In the genomic region with DNA sequence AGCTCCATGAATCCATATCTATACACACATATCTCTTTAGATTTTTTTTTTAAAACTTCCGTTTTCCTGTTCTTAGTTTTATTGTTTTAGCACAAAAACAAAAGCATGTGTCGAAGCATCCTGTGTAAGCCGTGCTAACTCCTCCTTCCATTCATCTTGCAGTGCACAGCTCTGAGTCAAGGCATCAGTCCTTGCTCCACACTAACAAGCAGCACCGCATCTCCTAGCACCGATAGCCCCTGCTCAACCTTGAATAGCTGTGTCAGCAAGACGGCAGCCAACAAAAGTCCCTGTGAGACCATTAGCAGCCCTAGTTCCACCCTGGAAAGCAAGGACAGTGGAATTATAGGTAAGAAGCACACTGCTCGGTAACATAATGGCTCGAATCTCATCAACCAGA, we compare ENCODE assay signal across 1 cellular context.
TF ChIP-seq lines count a peak whose summit lies in the region.

No MANE protein-coding gene starts in this region.

TF ChIP-seq in neural cell, 6 proteins besides CTCF, POLR2A, EP300 and RAD21 (continued from another document):
- TF ChIP-seq, protein P1, sequence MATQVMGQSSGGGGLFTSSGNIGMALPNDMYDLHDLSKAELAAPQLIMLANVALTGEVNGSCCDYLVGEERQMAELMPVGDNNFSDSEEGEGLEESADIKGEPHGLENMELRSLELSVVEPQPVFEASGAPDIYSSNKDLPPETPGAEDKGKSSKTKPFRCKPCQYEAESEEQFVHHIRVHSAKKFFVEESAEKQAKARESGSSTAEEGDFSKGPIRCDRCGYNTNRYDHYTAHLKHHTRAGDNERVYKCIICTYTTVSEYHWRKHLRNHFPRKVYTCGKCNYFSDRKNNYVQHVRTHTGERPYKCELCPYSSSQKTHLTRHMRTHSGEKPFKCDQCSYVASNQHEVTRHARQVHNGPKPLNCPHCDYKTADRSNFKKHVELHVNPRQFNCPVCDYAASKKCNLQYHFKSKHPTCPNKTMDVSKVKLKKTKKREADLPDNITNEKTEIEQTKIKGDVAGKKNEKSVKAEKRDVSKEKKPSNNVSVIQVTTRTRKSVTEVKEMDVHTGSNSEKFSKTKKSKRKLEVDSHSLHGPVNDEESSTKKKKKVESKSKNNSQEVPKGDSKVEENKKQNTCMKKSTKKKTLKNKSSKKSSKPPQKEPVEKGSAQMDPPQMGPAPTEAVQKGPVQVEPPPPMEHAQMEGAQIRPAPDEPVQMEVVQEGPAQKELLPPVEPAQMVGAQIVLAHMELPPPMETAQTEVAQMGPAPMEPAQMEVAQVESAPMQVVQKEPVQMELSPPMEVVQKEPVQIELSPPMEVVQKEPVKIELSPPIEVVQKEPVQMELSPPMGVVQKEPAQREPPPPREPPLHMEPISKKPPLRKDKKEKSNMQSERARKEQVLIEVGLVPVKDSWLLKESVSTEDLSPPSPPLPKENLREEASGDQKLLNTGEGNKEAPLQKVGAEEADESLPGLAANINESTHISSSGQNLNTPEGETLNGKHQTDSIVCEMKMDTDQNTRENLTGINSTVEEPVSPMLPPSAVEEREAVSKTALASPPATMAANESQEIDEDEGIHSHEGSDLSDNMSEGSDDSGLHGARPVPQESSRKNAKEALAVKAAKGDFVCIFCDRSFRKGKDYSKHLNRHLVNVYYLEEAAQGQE (IDR thresholded peaks at IDR 0.05; ENCODE audit: borderline replicate concordance), result no peak
- no peak for TF ChIP-seq EZH2 (IDR thresholded peaks at IDR 0.05; ENCODE audit: borderline replicate concordance, insufficient read depth, low read length, poor library complexity, severe bottlenecking)
